ENCODE assay signal across 1 cellular context in the genomic region with DNA sequence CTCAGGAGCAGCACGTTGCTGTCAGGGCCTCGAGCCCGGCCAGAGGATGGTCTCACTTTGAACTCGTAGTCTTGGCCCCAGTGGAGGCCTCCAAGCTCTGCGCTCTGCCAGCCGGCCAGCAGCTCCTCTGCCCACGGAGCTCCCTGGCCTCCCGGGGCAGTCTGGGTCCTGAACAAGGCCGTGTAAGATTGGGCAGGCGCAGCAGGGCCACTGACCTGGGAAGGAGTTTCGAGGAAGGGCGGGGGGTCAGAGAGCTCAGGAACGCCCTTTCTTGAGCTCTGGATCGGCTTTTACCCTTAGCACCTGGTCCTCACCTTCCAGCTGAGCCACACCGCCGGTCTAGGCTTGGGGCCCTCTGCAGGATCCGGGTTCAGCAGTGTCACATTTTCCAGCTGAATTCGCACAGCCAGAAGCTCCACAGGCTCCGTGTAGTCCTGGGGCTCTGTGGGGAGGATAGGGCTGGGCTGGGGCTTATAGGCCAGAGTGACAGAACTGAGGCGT.
TF ChIP-seq lines count a peak whose summit lies in the region.

No MANE protein-coding gene starts in this region.

TF ChIP-seq in SK-N-SH treated with all-trans-retinoic acid at 6 μM for 48 hours, 23 proteins besides CTCF, POLR2A, EP300 and RAD21 (continued from another document):
- TF ChIP-seq, protein P1, sequence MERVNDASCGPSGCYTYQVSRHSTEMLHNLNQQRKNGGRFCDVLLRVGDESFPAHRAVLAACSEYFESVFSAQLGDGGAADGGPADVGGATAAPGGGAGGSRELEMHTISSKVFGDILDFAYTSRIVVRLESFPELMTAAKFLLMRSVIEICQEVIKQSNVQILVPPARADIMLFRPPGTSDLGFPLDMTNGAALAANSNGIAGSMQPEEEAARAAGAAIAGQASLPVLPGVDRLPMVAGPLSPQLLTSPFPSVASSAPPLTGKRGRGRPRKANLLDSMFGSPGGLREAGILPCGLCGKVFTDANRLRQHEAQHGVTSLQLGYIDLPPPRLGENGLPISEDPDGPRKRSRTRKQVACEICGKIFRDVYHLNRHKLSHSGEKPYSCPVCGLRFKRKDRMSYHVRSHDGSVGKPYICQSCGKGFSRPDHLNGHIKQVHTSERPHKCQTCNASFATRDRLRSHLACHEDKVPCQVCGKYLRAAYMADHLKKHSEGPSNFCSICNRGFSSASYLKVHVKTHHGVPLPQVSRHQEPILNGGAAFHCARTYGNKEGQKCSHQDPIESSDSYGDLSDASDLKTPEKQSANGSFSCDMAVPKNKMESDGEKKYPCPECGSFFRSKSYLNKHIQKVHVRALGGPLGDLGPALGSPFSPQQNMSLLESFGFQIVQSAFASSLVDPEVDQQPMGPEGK (CRISPR knock-in tag; IDR thresholded peaks at IDR 0.05; ENCODE audit: borderline replicate concordance) = no peak
- TF ChIP-seq, protein P2, sequence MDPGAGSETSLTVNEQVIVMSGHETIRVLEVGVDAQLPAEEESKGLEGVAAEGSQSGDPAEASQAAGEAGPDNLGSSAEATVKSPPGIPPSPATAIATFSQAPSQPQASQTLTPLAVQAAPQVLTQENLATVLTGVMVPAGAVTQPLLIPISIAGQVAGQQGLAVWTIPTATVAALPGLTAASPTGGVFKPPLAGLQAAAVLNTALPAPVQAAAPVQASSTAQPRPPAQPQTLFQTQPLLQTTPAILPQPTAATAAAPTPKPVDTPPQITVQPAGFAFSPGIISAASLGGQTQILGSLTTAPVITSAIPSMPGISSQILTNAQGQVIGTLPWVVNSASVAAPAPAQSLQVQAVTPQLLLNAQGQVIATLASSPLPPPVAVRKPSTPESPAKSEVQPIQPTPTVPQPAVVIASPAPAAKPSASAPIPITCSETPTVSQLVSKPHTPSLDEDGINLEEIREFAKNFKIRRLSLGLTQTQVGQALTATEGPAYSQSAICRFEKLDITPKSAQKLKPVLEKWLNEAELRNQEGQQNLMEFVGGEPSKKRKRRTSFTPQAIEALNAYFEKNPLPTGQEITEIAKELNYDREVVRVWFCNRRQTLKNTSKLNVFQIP (CRISPR knock-in tag; IDR thresholded peaks at IDR 0.05; ENCODE audit: borderline replicate concordance, low read depth) = no peak
- no peak for TF ChIP-seq ZNF8 (CRISPR knock-in tag; IDR thresholded peaks at IDR 0.05)
- no peak for TF ChIP-seq ZNF565 (CRISPR knock-in tag; conservative IDR thresholded peaks at IDR 0.05; ENCODE audit: low read depth)
